12 cellular contexts compared by ENCODE assay signal in genomic region chr7:133602291-133602690, GRCh38.
DNase-seq lines count a peak whose midpoint lies in the region; ATAC-seq and TF ChIP-seq lines count a peak whose summit lies in the region.
"Had no signal": no experiment of that assay in that cellular context is flagged by ENCODE, and none has a peak within 500 bp of the region (broad histone marks: within the 10 kb centered on the region; RNA-seq: fewer than 3 reads in every experiment).

No MANE protein-coding gene starts in this region.

- CTCF ChIA-PET in A673 (lab: Charles Lee), result no interaction called here
- CTCF ChIA-PET in IMR-90 (lab: Yijun Ruan, JAX), result no interaction called here

- H3K4me1 ChIP-seq in A673 (ENCODE audit: insufficient read depth, low read length, poor library complexity, severe bottlenecking), result no peaks in the 10 kb centered on the region
- H3K4me1 ChIP-seq in IMR-90 (ENCODE audit: control insufficient read depth, insufficient read depth, low read length), result 0 out of 2 replicates have a peak, but pooled peaks cover 2% of the 10 kb centered on the region
- H3K4me1 ChIP-seq: stomach had no signal

- intact Hi-C loops in A673 (cut with micrococcal nuclease; ENCODE audit: unreplicated experiment), result no loop called here
- intact Hi-C loops in IMR-90 (cut with micrococcal nuclease), result no loop called here

- ATAC-seq in IMR-90 (ENCODE audit: low read depth) (no peak), GM18511 (IDR thresholded peaks at IDR 0.05; ENCODE audit: unreplicated experiment) (no peak), GM19452 (IDR thresholded peaks at IDR 0.05; ENCODE audit: unreplicated experiment) (no peak)

- no peaks in the 10 kb centered on the region; a peak in 1 of 4 replicates for H3K79me1 ChIP-seq in IMR-90 (ENCODE audit: low read depth in 1 of 2, low read length in 2 of 2)

- dilution Hi-C loops in IMR-90 (cut with HindIII; ENCODE audit: low sequenced_read_pairs, unreplicated experiment), result no loop called here

- POLR2A ChIA-PET in A673 (lab: Charles Lee; ENCODE audit: low non-redundant PET) (no interaction called here), IMR-90 (lab: Charles Lee; ENCODE audit: unreplicated experiment) (no interaction called here)

- H3K9me3 ChIP-seq in A673 (ENCODE audit: low read depth, low read length, poor library complexity, severe bottlenecking) (no peaks in the 10 kb centered on the region), IMR-90 (ENCODE audit: control insufficient read depth, insufficient read depth, low read length) (no peaks in the 10 kb centered on the region)
- H3K9me3 ChIP-seq: stomach had no signal

- DNase-seq in A673 (ENCODE audit: low spot score), result peak; percentile 27
- peak; percentile 69 for DNase-seq in IMR-90
- peak; percentile 11 for DNase-seq in RKO (ENCODE audit: low spot score)
- DNase-seq in fibroblast of mammary gland (ENCODE audit: low read depth), result peak; percentile 83
- no peak for DNase-seq in D341Med (ENCODE audit: low spot score)
- no peak for DNase-seq in UCSD-AML1 (lab: John Stamatoyannopoulos, UW; ENCODE audit: unreplicated experiment)
- DNase-seq: activated CD4-positive, alpha-beta T cell treated with anti-CD3 and anti-CD28 coated beads, Interleukin-2, amount 50 U/mL, for 4 hours; activated naive CD4-positive, alpha-beta T cell treated with anti-CD3 and anti-CD28 coated beads for 36 hours; naive B cell; stomach had no signal

- no peak overlapping the region for H3K56ac ChIP-seq in IMR-90 (ENCODE audit: extremely low read depth, insufficient read depth, low read length)

- H3K9me1 ChIP-seq in IMR-90 (ENCODE audit: insufficient read depth, low read length), result no peaks in the 10 kb centered on the region

- H3K4me2 ChIP-seq in IMR-90 (ENCODE audit: low read depth, low read length), result no peak overlapping the region

- H3K27me3 ChIP-seq in A673 (replicated peaks; ENCODE audit: insufficient read depth, low read depth, low read length, poor library complexity) (no peaks in the 10 kb centered on the region), IMR-90 (ENCODE audit: control insufficient read depth, insufficient read depth, low read length) (no peaks in the 10 kb centered on the region)
- H3K27me3 ChIP-seq: stomach had no signal

- TF ChIP-seq CTCF in A673 (conservative IDR thresholded peaks at IDR 0.05; ENCODE audit: low read depth, low read length) (no peak), IMR-90 (conservative IDR thresholded peaks at IDR 0.05; ENCODE audit: low read depth, low read length) (no peak), fibroblast of mammary gland (conservative IDR thresholded peaks at IDR 0.05; ENCODE audit: control insufficient read depth, insufficient read depth, low read depth, low read length) (no peak)

- no peak overlapping the region for H4K5ac ChIP-seq in IMR-90 (ENCODE audit: low read depth, low read length)

- H3K4ac ChIP-seq in IMR-90 (ENCODE audit: low read depth, low read length), result no peak overlapping the region

- no peak overlapping the region for H2BK120ac ChIP-seq in IMR-90 (ENCODE audit: low read depth, low read length)

- no peaks in the 10 kb centered on the region for H4K20me1 ChIP-seq in IMR-90 (ENCODE audit: insufficient read depth, low read length)

- TF ChIP-seq RAD21 in IMR-90 (IDR thresholded peaks at IDR 0.05; ENCODE audit: low read length), result no peak

- BruUV-seq in A673 (replicated peaks; lab: Mats Ljungman, UMichigan) (no TSS peak), IMR-90 (replicated peaks; lab: Mats Ljungman, UMichigan) (no TSS peak)

- no peak overlapping the region for H2AFZ ChIP-seq in IMR-90 (replicated peaks; ENCODE audit: low read length, poor library complexity)

- no peak overlapping the region for H3K9ac ChIP-seq in IMR-90 (ENCODE audit: low read depth, low read length)

- no peak overlapping the region for H4K8ac ChIP-seq in IMR-90 (ENCODE audit: low read depth in 2 of 2, low read length in 2 of 2)

- H3K36me3 ChIP-seq in A673 (ENCODE audit: insufficient read depth, low read length, poor library complexity, severe bottlenecking), result no peaks in the 10 kb centered on the region
- H3K36me3 ChIP-seq in IMR-90 (ENCODE audit: control insufficient read depth, insufficient read depth, low read length), result no peaks in the 10 kb centered on the region
- H3K36me3 ChIP-seq: stomach had no signal

- TF ChIP-seq POLR2A in IMR-90 (IDR thresholded peaks at IDR 0.05; ENCODE audit: low read depth, low read length), result no peak

- no peak overlapping the region for H3K14ac ChIP-seq in IMR-90 (replicated peaks; ENCODE audit: low read depth, low read length)

- no peak overlapping the region for H3K23ac ChIP-seq in IMR-90 (ENCODE audit: low read depth, low read length)

- in situ Hi-C loops in IMR-90 (cut with MboI; ENCODE audit: low sequenced_read_pairs), result no loop called here

- no peak overlapping the region for H2BK15ac ChIP-seq in IMR-90 (ENCODE audit: low read depth, low read length)

- no peak overlapping the region for H3K4me3 ChIP-seq in A673 (ENCODE audit: low read depth, low read length, poor library complexity, severe bottlenecking)
- no peak overlapping the region for H3K4me3 ChIP-seq in IMR-90 (ENCODE audit: insufficient read depth, low read depth, low read length)
- H3K4me3 ChIP-seq in fibroblast of mammary gland (ENCODE audit: control insufficient read depth, low read depth, low read length), result no peak overlapping the region
- H3K4me3 ChIP-seq: stomach had no signal

- no peak overlapping the region for H2BK20ac ChIP-seq in IMR-90 (ENCODE audit: low read depth, low read length)

- H2AK9ac ChIP-seq in IMR-90 (replicated peaks; ENCODE audit: low read depth, low read length, poor library complexity), result no peak overlapping the region

- H2AK5ac ChIP-seq in IMR-90 (ENCODE audit: low read depth, low read length), result no peak overlapping the region

- no peak overlapping the region for H4K91ac ChIP-seq in IMR-90 (ENCODE audit: insufficient read depth, low read depth, low read length)

- H3K27ac ChIP-seq in A673 (ENCODE audit: low read depth, low read length, poor library complexity, severe bottlenecking) (no peak overlapping the region), IMR-90 (ENCODE audit: insufficient read depth, low read length) (no peak overlapping the region)
- H3K27ac ChIP-seq: stomach had no signal

- no CpG with 5 or more reads among the region's 4 CpGs for WGBS in IMR-90 (ENCODE audit: extremely low coverage in 2 of 2, insufficient read length in 1 of 2), 2 experiments

- no peak overlapping the region for H2BK5ac ChIP-seq in IMR-90 (ENCODE audit: low read depth, low read length, poor library complexity, severe bottlenecking)

- H3K18ac ChIP-seq in IMR-90 (ENCODE audit: low read depth, low read length), result no peak overlapping the region

TF ChIP-seq in IMR-90, 13 proteins besides CTCF, POLR2A, EP300 and RAD21:
- TF ChIP-seq MAFK (IDR thresholded peaks at IDR 0.05; ENCODE audit: low read depth, low read length) (no peak), RFX5 (IDR thresholded peaks at IDR 0.05; ENCODE audit: low read depth, low read length) (no peak), CEBPB (IDR thresholded peaks at IDR 0.05; ENCODE audit: low read depth, low read length) (no peak), MXI1 (IDR thresholded peaks at IDR 0.05; ENCODE audit: borderline replicate concordance, low read depth, low read length) (no peak), FOS (IDR thresholded peaks at IDR 0.05; ENCODE audit: low read depth, low read length) (no peak), MAZ (IDR thresholded peaks at IDR 0.05; ENCODE audit: borderline replicate concordance, low read depth, low read length) (no peak), CHD1 (IDR thresholded peaks at IDR 0.05; ENCODE audit: low read depth, low read length) (no peak), BHLHE40 (IDR thresholded peaks at IDR 0.05; ENCODE audit: low read depth, low read length) (no peak), USF2 (IDR thresholded peaks at IDR 0.05; ENCODE audit: low read depth, low read length) (no peak), NFE2L2 (IDR thresholded peaks at IDR 0.05; ENCODE audit: low read depth, low read length) (no peak), SMC3 (IDR thresholded peaks at IDR 0.05; ENCODE audit: low read depth, low read length) (no peak), RCOR1 (IDR thresholded peaks at IDR 0.05; ENCODE audit: insufficient replicate concordance, low read length) (no peak), ELK1 (IDR thresholded peaks at IDR 0.05; ENCODE audit: borderline replicate concordance, low read depth, low read length) (no peak)

Comparison
In these comparisons a context has a peak if more than half of its experiments do, and no peak if none do; other contexts are left out.
1. DNase-seq: peak in A673 (single experiment), IMR-90 (single experiment), RKO (single experiment) and fibroblast of mammary gland (single experiment); none in D341Med (single experiment) and UCSD-AML1 (single experiment).